In genomic region chr2:39696072-39696471, GRCh38 we compare ENCODE assay signal across 8 cellular contexts. TPM values are rescaled to one million over a fixed set of nuclear protein-coding genes. Genes with fewer than 3 reads are reported as not detected.
DNase-seq lines count a peak whose midpoint lies in the region; ATAC-seq, FAIRE-seq and TF ChIP-seq lines count a peak whose summit lies in the region.

No MANE protein-coding gene starts in this region.

- H3K9me3 Mint-ChIP-seq in nephron: peaks cover 16% of the 10 kb centered on the region
- H3K9me3 Mint-ChIP-seq in stimulated activated naive B cell treated with anti-CD40 and anti-IgM and Interleukin-4, amounts not matched to agents 10 μg/mL and 1 μg/mL and 100 μg/mL, for 72 hours: peaks cover 6 to 8% of the 10 kb centered on the region in 2 donors

- peak overlapping the region; percentile 73 for H3K27ac ChIP-seq in cingulate gyrus (ENCODE audit: low read depth, low read length)

- peak overlapping the region; percentile 34 to 62 (median 34) for H3K27ac Mint-ChIP-seq in nephron
- H3K27ac Mint-ChIP-seq in stimulated activated naive B cell treated with anti-CD40 and anti-IgM and Interleukin-4, amounts not matched to agents 10 μg/mL and 1 μg/mL and 100 μg/mL, for 72 hours: no peak overlapping the region

- H3K4me1 Mint-ChIP-seq in nephron: peaks cover 24% of the 10 kb centered on the region
- no peaks in the 10 kb centered on the region for H3K4me1 Mint-ChIP-seq in stimulated activated naive B cell treated with anti-CD40 and anti-IgM and Interleukin-4, amounts not matched to agents 10 μg/mL and 1 μg/mL and 100 μg/mL, for 72 hours

- H3K4me3 Mint-ChIP-seq in nephron: no peak overlapping the region
- no peak overlapping the region for H3K4me3 Mint-ChIP-seq in stimulated activated naive B cell treated with anti-CD40 and anti-IgM and Interleukin-4, amounts not matched to agents 10 μg/mL and 1 μg/mL and 100 μg/mL, for 72 hours

- peak; percentile 32 for DNase-seq in DMS53 treated with DMSO at 0.1 percent for 48 hours (lab: John Stamatoyannopoulos, UW; ENCODE audit: unreplicated experiment)
- DNase-seq in NCI-H2107 (lab: John Stamatoyannopoulos, UW): peak; percentile 50
- no peak for DNase-seq in NCI-H1048 (lab: John Stamatoyannopoulos, UW)
- DNase-seq in stimulated activated naive B cell treated with anti-CD40 and anti-IgM and Interleukin-4, amounts not matched to agents 10 μg/mL and 1 μg/mL and 100 μg/mL, for 72 hours: no peak
- no peak for DNase-seq in GM12891 (ENCODE audit: insufficient read length, low spot score)

- peaks cover 14% of the 10 kb centered on the region for H3K36me3 Mint-ChIP-seq in nephron (ENCODE audit: low read depth)
- H3K36me3 Mint-ChIP-seq in stimulated activated naive B cell treated with anti-CD40 and anti-IgM and Interleukin-4, amounts not matched to agents 10 μg/mL and 1 μg/mL and 100 μg/mL, for 72 hours: no peaks in the 10 kb centered on the region

- no peaks in the 10 kb centered on the region for H3K27me3 Mint-ChIP-seq in nephron (ENCODE audit: low read depth)
- peaks cover 5 to 6% of the 10 kb centered on the region in 2 donors for H3K27me3 Mint-ChIP-seq in stimulated activated naive B cell treated with anti-CD40 and anti-IgM and Interleukin-4, amounts not matched to agents 10 μg/mL and 1 μg/mL and 100 μg/mL, for 72 hours

- no peak for FAIRE-seq in GM12891 (lab: Jason Lieb, UNC)

- no peak for TF ChIP-seq CTCF in nephron (IDR thresholded peaks at IDR 0.05; ENCODE audit: unreplicated experiment in 3 of 3)

- no peak for TF ChIP-seq POLR2A in GM12891 (IDR thresholded peaks at IDR 0.05; ENCODE audit: low read depth, low read length)

- ATAC-seq in stimulated activated naive B cell treated with anti-CD40 and anti-IgM and Interleukin-4, amounts not matched to agents 10 μg/mL and 1 μg/mL and 100 μg/mL, for 72 hours (replicated peaks): no peak
- ATAC-seq in HG02642 (IDR thresholded peaks at IDR 0.05; ENCODE audit: poor library complexity, unreplicated experiment): no peak

TF ChIP-seq in GM12891, 5 proteins besides CTCF, POLR2A, EP300 and RAD21:
- TF ChIP-seq PAX5 (IDR thresholded peaks at IDR 0.05; ENCODE audit: insufficient read depth, low read length, severe bottlenecking): no peak
- no peak for TF ChIP-seq SPI1 (IDR thresholded peaks at IDR 0.05; ENCODE audit: low read depth, low read length)
- no peak for TF ChIP-seq POLR2AphosphoS5 (IDR thresholded peaks at IDR 0.05; ENCODE audit: low read depth, low read length)
- TF ChIP-seq POU2F2 (IDR thresholded peaks at IDR 0.05; ENCODE audit: low read depth, low read length): no peak
- no peak for TF ChIP-seq TAF1 (IDR thresholded peaks at IDR 0.05; ENCODE audit: low read depth, low read length)

RNA-seq across cellular contexts. Expression of gene TMEM178A, which starts 30.4 kb away (rescaled TPM):
- 0.89 TPM for polyA plus RNA-seq in GM12891 (2012; ENCODE audit: low read depth, missing spikeins)

Comparison
In these comparisons a context has a peak if more than half of its experiments do, and no peak if none do; other contexts are left out.
1. DNase-seq: peak in DMS53 treated with DMSO at 0.1 percent for 48 hours (single experiment) and NCI-H2107 (single experiment); none in NCI-H1048 (single experiment), stimulated activated naive B cell treated with anti-CD40 and anti-IgM and Interleukin-4, amounts not matched to agents 10 μg/mL and 1 μg/mL and 100 μg/mL, for 72 hours (single experiment) and GM12891 (single experiment).